Comparison of ENCODE assay signal across 9 cellular contexts in the genomic region with DNA sequence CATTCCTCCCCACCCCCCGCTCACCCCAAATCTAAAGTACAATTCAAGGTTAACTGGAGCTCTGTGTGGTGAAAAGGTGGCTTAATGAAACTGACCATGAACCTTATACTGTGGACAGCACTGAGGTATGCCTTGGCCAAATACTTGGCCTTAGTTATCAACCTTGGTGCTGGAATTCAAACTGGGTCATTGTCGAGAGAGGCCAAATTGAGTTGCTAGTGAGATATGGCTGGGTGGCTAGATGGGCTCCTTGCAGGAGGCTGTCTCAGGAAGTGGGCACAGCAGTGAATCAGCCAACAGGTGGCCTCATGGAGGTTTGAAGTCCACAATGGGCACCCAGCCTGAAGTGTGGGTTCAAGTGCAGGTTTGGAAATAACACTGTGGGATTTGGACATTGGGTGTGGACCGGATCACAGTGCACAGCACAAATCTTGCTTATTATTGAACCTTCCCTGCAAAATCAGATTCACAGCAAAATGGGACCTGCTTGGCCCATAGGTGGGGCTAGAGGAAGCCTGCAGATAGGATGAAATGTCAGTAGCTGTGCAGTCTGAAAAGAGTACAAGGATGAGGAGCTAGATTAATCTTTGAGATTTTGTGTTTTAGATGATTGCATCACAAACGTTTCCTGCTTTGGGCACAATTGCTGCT. TPM values are rescaled to one million over a fixed set of nuclear protein-coding genes. Genes with fewer than 3 reads are reported as not detected.
A peak's percentile ranks its signal among the peaks of the same experiment; 100 is the strongest.
DNase-seq lines count a peak whose midpoint lies in the region; ATAC-seq and FAIRE-seq lines count a peak whose summit lies in the region.
"Had no signal": no experiment of that assay in that cellular context is flagged by ENCODE, and none has a peak within 500 bp of the region (broad histone marks: within the 10 kb centered on the region; RNA-seq: fewer than 3 reads in every experiment).

No MANE protein-coding gene starts in this region.

- H3K4me3 ChIP-seq in small intestine (ENCODE audit: low read depth in 1 of 2, low read length in 2 of 2) = no peak overlapping the region

- no peaks in the 10 kb centered on the region for H3K9me3 Mint-ChIP-seq in activated CD4-positive, alpha-beta T cell treated with anti-CD3 and anti-CD28 coated beads for 36 hours (ENCODE audit: low read depth)
- H3K9me3 Mint-ChIP-seq: activated naive CD4-positive, alpha-beta T cell treated with anti-CD3 and anti-CD28 coated beads, Interleukin-2, amount 50 U/mL, for 72 hours had no signal

- H3K27ac Mint-ChIP-seq in activated CD4-positive, alpha-beta T cell treated with anti-CD3 and anti-CD28 coated beads for 36 hours = no peak overlapping the region
- H3K27ac Mint-ChIP-seq: activated naive CD4-positive, alpha-beta T cell treated with anti-CD3 and anti-CD28 coated beads, Interleukin-2, amount 50 U/mL, for 72 hours had no signal

- peak; percentile 11 for DNase-seq in activated CD4-positive, alpha-beta T cell treated with anti-CD3 and anti-CD28 coated beads for 36 hours
- no peak for DNase-seq in activated CD4-positive, alpha-beta T cell treated with anti-CD3 and anti-CD28 coated beads for 48 hours
- DNase-seq in NCI-H526 treated with DMSO at 0.1 percent for 48 hours (lab: John Stamatoyannopoulos, UW) (peak; percentile 26), small intestine (peak; percentile 22), NCI-H446 treated with DMSO at 0.1 percent for 48 hours (lab: John Stamatoyannopoulos, UW) (no peak), NCI-H226 (no peak)

- intact Hi-C loops in activated CD4-positive, alpha-beta T cell treated with anti-CD3 and anti-CD28 coated beads for 36 hours (cut with DNase I, micrococcal nuclease) = no loop called here

- no peaks in the 10 kb centered on the region for H3K27me3 Mint-ChIP-seq in activated CD4-positive, alpha-beta T cell treated with anti-CD3 and anti-CD28 coated beads for 36 hours

- peak; percentile 49 for ATAC-seq in activated CD4-positive, alpha-beta T cell treated with anti-CD3 and anti-CD28 coated beads for 36 hours
- ATAC-seq in esophagus mucosa (peak; percentile 77), GM18861 (IDR thresholded peaks at IDR 0.05; ENCODE audit: unreplicated experiment) (no peak)

- H3K27ac ChIP-seq in small intestine (ENCODE audit: low read depth in 1 of 2, low read length in 1 of 2) = no peak overlapping the region

- CTCF ChIA-PET in activated CD4-positive, alpha-beta T cell treated with anti-CD3 and anti-CD28 coated beads for 36 hours (lab: Charles Lee) = interaction anchor here (0.6 to 1.0 kb wide), 3 partner anchors 11 to 437 kb away, joined by 3 to 6 read pairs (median 3); no protein-coding TSS in a partner anchor

- H3K27me3 ChIP-seq in small intestine (ENCODE audit: control insufficient read depth in 2 of 2, insufficient read depth in 2 of 2, low read length in 2 of 2) = no peaks in the 10 kb centered on the region

- POLR2A ChIA-PET in activated CD4-positive, alpha-beta T cell treated with anti-CD3 and anti-CD28 coated beads for 36 hours (lab: Charles Lee) = no interaction called here

- peaks cover 6% of the 10 kb centered on the region for H3K4me1 Mint-ChIP-seq in activated CD4-positive, alpha-beta T cell treated with anti-CD3 and anti-CD28 coated beads for 36 hours

- H3K9me3 ChIP-seq in small intestine (ENCODE audit: control insufficient read depth, low read depth) = no peaks in the 10 kb centered on the region

- no peaks in the 10 kb centered on the region for H3K36me3 ChIP-seq in small intestine (ENCODE audit: control insufficient read depth in 2 of 2, insufficient read depth in 2 of 2, low read length in 2 of 2)

- H3K4me1 ChIP-seq in small intestine (ENCODE audit: control insufficient read depth in 2 of 2, insufficient read depth in 1 of 2, low read depth in 1 of 2, low read length in 1 of 2) = peaks cover 0 to 7% of the 10 kb centered on the region in 2 donors

- FAIRE-seq in small intestine (lab: Jason Lieb, UNC) = no peak

- H3K4me3 Mint-ChIP-seq in activated CD4-positive, alpha-beta T cell treated with anti-CD3 and anti-CD28 coated beads for 36 hours = no peak overlapping the region

- H3K36me3 Mint-ChIP-seq in activated CD4-positive, alpha-beta T cell treated with anti-CD3 and anti-CD28 coated beads for 36 hours (ENCODE audit: low read depth) = no peaks in the 10 kb centered on the region
- H3K36me3 Mint-ChIP-seq: activated naive CD4-positive, alpha-beta T cell treated with anti-CD3 and anti-CD28 coated beads, Interleukin-2, amount 50 U/mL, for 72 hours had no signal

- 70 to 79% (median 74%) methylated on average over 4 of the region's 4 CpGs for WGBS in small intestine, 3 donors

RNA-seq across cellular contexts. Expression of a gene that starts 5.6 kb away (rescaled TPM):
- total RNA-seq in activated CD4-positive, alpha-beta T cell treated with anti-CD3 and anti-CD28 coated beads for 36 hours = 10 to 100 TPM; 11.6 to 12.0 TPM
- 10.0 TPM for total RNA-seq in esophagus mucosa
- 10 to 100 TPM in 1 of 3 donors, 1 to 10 TPM in 2; 6.9 to 13.3 (median 7.6) TPM for polyA plus RNA-seq in small intestine

Comparison
In these comparisons a context has a peak if more than half of its experiments do, and no peak if none do; other contexts are left out.
1. DNase-seq: peak in activated CD4-positive, alpha-beta T cell treated with anti-CD3 and anti-CD28 coated beads for 36 hours (single experiment), NCI-H526 treated with DMSO at 0.1 percent for 48 hours (single experiment) and small intestine (single experiment); none in activated CD4-positive, alpha-beta T cell treated with anti-CD3 and anti-CD28 coated beads for 48 hours (single experiment), NCI-H446 treated with DMSO at 0.1 percent for 48 hours (single experiment) and NCI-H226 (single experiment).